ENCODE assay signal across 27 cellular contexts in the genomic region with DNA sequence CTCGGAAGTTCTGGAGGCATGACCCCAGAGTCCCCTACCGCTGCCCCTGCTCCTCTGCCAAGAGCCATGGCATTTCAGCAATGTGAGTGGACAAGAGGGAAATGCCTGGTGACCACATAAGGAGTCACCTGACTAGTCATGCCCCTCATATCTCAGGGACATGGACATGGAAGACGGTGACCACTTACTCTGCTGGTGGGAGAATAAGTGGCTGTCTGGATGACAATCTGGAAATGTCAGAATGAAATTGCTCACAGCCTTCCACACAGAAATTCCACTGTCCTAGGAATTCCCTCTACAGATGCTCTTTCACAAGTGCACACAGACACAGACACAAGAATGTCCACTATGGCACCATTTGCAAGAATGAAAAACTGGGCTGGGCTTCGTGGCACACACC. TPM values are rescaled to one million over a fixed set of nuclear protein-coding genes. Genes with fewer than 3 reads are reported as not detected.
DNase-seq lines count a peak whose midpoint lies in the region; ATAC-seq, FAIRE-seq and TF ChIP-seq lines count a peak whose summit lies in the region.
"Had no signal": no experiment of that assay in that cellular context is flagged by ENCODE, and none has a peak within 500 bp of the region (broad histone marks: within the 10 kb centered on the region; RNA-seq: fewer than 3 reads in every experiment).

No MANE protein-coding gene starts in this region.

- H2AFZ ChIP-seq in astrocyte (ENCODE audit: low read depth, low read length) (no peak overlapping the region), trophoblast cell (ENCODE audit: insufficient read depth, low read length, poor library complexity) (no peak overlapping the region)

- no peaks in the 10 kb centered on the region for H3K9me3 Mint-ChIP-seq in astrocyte (ENCODE audit: unreplicated experiment)
- no peaks in the 10 kb centered on the region for H3K9me3 Mint-ChIP-seq in CD4-positive, alpha-beta T cell
- H3K9me3 Mint-ChIP-seq: activated CD4-positive, alpha-beta T cell treated with anti-CD3 and anti-CD28 coated beads, Interleukin-2, amount 10 ng/mL, durations not matched to agents 7 days and 5 days; activated T-cell treated with anti-CD3 and anti-CD28 coated beads, Interleukin-2, amount 50 U/mL, for 4 hours; CD4-positive, alpha-beta memory T cell; natural killer cell treated with Interleukin-12 subunit alpha and Interleukin-12 subunit beta and Interleukin-15 and Interleukin-18, amount 100 ng/mL, for 72 hours; type B pancreatic cell; WTC11 had no signal

- H3K4me1 ChIP-seq in astrocyte (ENCODE audit: insufficient read depth, low read length): peaks cover 32% of the 10 kb centered on the region
- peaks cover 48 to 54% of the 10 kb centered on the region in 2 experiments for H3K4me1 ChIP-seq in trophoblast cell (ENCODE audit: control insufficient read depth in 1 of 2, insufficient read depth in 2 of 2, low read length in 2 of 2)
- H3K4me1 ChIP-seq in ovary (ENCODE audit: insufficient read depth): peaks cover 5% of the 10 kb centered on the region
- H3K4me1 ChIP-seq: pancreas had no signal

- no peak overlapping the region for H2AK5ac ChIP-seq in trophoblast cell (ENCODE audit: low read length)

- no peak overlapping the region for H4K8ac ChIP-seq in trophoblast cell (ENCODE audit: low read depth, low read length)

- no peak overlapping the region for H4K12ac ChIP-seq in trophoblast cell (ENCODE audit: low read depth, low read length)

- POLR2A ChIA-PET in CD4-positive, alpha-beta T cell (lab: Charles Lee): no interaction called here

- peak; percentile 66 for DNase-seq in EH (ENCODE audit: low read depth)
- peak; percentile 13 for DNase-seq in LHCN-M2 (ENCODE audit: low read depth)
- no peak for DNase-seq in astrocyte (ENCODE audit: low read depth)
- DNase-seq in trophoblast cell: peak; percentile 92 to 98
- no peak for DNase-seq in CD4-positive, alpha-beta T cell
- DNase-seq in ovary: no peak
- DNase-seq: activated CD4-positive, alpha-beta T cell treated with anti-CD3 and anti-CD28 coated beads, Interleukin-2, amount 10 ng/mL, durations not matched to agents 7 days and 5 days; activated naive CD4-positive, alpha-beta T cell treated with Interleukin-2 at 50 U/mL for 16 hours; activated T-cell treated with anti-CD3 and anti-CD28 coated beads, Interleukin-2, amount 50 U/mL, for 4 hours; CD4-positive, alpha-beta memory T cell; MG63; NCI-H1417; NCI-H2081; NCI-H345; NCI-H82; stimulated activated CD4-positive, alpha-beta T cell treated with anti-CD3 and anti-CD28 coated beads, Interleukin-12 subunit alpha, Interleukin-12 subunit beta, amount 100 ng/mL, for 4 hours; stimulated activated CD4-positive, alpha-beta T cell treated with anti-CD3 and anti-CD28 coated beads, Interleukin-4, amount 100 ng/mL, for 1 hour; T1000 had no signal

- H3K27me3 ChIP-seq in astrocyte (ENCODE audit: insufficient read depth, low read length) (no peaks in the 10 kb centered on the region), trophoblast cell (ENCODE audit: insufficient read depth, low read length) (no peaks in the 10 kb centered on the region), ovary (no peaks in the 10 kb centered on the region)
- no peaks in the 10 kb centered on the region for H3K27me3 ChIP-seq in CD4-positive, alpha-beta T cell (ENCODE audit: control insufficient read depth, insufficient read depth, low read length)
- H3K27me3 ChIP-seq: MG63, pancreas, right atrium auricular region had no signal

- H3K14ac ChIP-seq in trophoblast cell (ENCODE audit: low read length): no peak overlapping the region

- H3K36me3 ChIP-seq in astrocyte (ENCODE audit: insufficient read depth, low read length): no peaks in the 10 kb centered on the region
- H3K36me3 ChIP-seq in trophoblast cell (ENCODE audit: control insufficient read depth in 1 of 2, insufficient read depth in 2 of 2, low read length in 2 of 2): no peaks in the 10 kb centered on the region
- H3K36me3 ChIP-seq in ovary: no peaks in the 10 kb centered on the region
- H3K36me3 ChIP-seq: MG63, pancreas, right atrium auricular region had no signal

- H3K4ac ChIP-seq in trophoblast cell (ENCODE audit: low read depth, low read length): no peak overlapping the region

- H3K23ac ChIP-seq in trophoblast cell (ENCODE audit: low read length): no peak overlapping the region

- H3K36me3 Mint-ChIP-seq in astrocyte (ENCODE audit: low read depth, unreplicated experiment): no peaks in the 10 kb centered on the region
- no peaks in the 10 kb centered on the region for H3K36me3 Mint-ChIP-seq in CD4-positive, alpha-beta T cell (ENCODE audit: low read depth)
- H3K36me3 Mint-ChIP-seq: CD4-positive, alpha-beta memory T cell; natural killer cell treated with Interleukin-12 subunit alpha and Interleukin-12 subunit beta and Interleukin-15 and Interleukin-18, amount 100 ng/mL, for 72 hours; type B pancreatic cell; WTC11 had no signal

- no peak overlapping the region for H3K4me3 Mint-ChIP-seq in astrocyte (ENCODE audit: unreplicated experiment)
- no peak overlapping the region for H3K4me3 Mint-ChIP-seq in CD4-positive, alpha-beta T cell
- H3K4me3 Mint-ChIP-seq: activated CD4-positive, alpha-beta T cell treated with anti-CD3 and anti-CD28 coated beads, Interleukin-2, amount 10 ng/mL, durations not matched to agents 7 days and 5 days; activated T-cell treated with anti-CD3 and anti-CD28 coated beads, Interleukin-2, amount 50 U/mL, for 4 hours; CD4-positive, alpha-beta memory T cell; natural killer cell treated with Interleukin-12 subunit alpha and Interleukin-12 subunit beta and Interleukin-15 and Interleukin-18, amount 100 ng/mL, for 72 hours; type B pancreatic cell; WTC11 had no signal

- H3K4me3 ChIP-seq in astrocyte (ENCODE audit: insufficient read depth, low read depth, low read length) (no peak overlapping the region), trophoblast cell (ENCODE audit: low read depth, low read length) (no peak overlapping the region), ovary (no peak overlapping the region)
- H3K4me3 ChIP-seq: MG63, pancreas, right atrium auricular region had no signal

- H3K79me2 ChIP-seq in astrocyte (ENCODE audit: insufficient read depth, low read length) (no peaks in the 10 kb centered on the region), trophoblast cell (ENCODE audit: control insufficient read depth, insufficient read depth, low read length, poor library complexity) (peaks cover 7% of the 10 kb centered on the region)

- FAIRE-seq in astrocyte (lab: Jason Lieb, UNC): no peak
- FAIRE-seq: GM12892, keratinocyte, pancreas had no signal

- no peak overlapping the region for H3K9ac ChIP-seq in astrocyte (ENCODE audit: low read length)
- no peak overlapping the region for H3K9ac ChIP-seq in trophoblast cell (ENCODE audit: low read length)

- no peaks in the 10 kb centered on the region for H3K27me3 Mint-ChIP-seq in astrocyte (ENCODE audit: low read depth, unreplicated experiment)
- no peaks in the 10 kb centered on the region for H3K27me3 Mint-ChIP-seq in CD4-positive, alpha-beta T cell
- H3K27me3 Mint-ChIP-seq: activated CD4-positive, alpha-beta T cell treated with anti-CD3 and anti-CD28 coated beads, Interleukin-2, amount 10 ng/mL, durations not matched to agents 7 days and 5 days; CD4-positive, alpha-beta memory T cell; natural killer cell treated with Interleukin-12 subunit alpha and Interleukin-12 subunit beta and Interleukin-15 and Interleukin-18, amount 100 ng/mL, for 72 hours; type B pancreatic cell had no signal

- H3K27ac ChIP-seq in astrocyte (ENCODE audit: low read depth, low read length) (no peak overlapping the region), trophoblast cell (ENCODE audit: low read depth, low read length) (peak overlapping the region; percentile 70), ovary (no peak overlapping the region)
- H3K27ac ChIP-seq in CD4-positive, alpha-beta T cell (ENCODE audit: low read depth, low read length): no peak overlapping the region
- H3K27ac ChIP-seq: pancreas had no signal

- ATAC-seq in GM19328 (IDR thresholded peaks at IDR 0.05; ENCODE audit: unreplicated experiment): no peak
- no peak for ATAC-seq in CD4-positive, alpha-beta T cell (ENCODE audit: poor library complexity)
- ATAC-seq: activated T-cell treated with anti-CD3 and anti-CD28 coated beads, Interleukin-2, amount 50 U/mL, for 4 hours; natural killer cell treated with Interleukin-12 subunit alpha and Interleukin-12 subunit beta and Interleukin-15 and Interleukin-18, amount 100 ng/mL, for 72 hours; pancreas; WTC11 had no signal

- no peak overlapping the region for H2BK120ac ChIP-seq in trophoblast cell (ENCODE audit: insufficient read depth, low read length, poor library complexity)

- peaks cover 48% of the 10 kb centered on the region for H3K79me1 ChIP-seq in trophoblast cell (ENCODE audit: low read length)

- CTCF ChIA-PET in CD4-positive, alpha-beta T cell (lab: Charles Lee): no interaction called here

- H4K20me1 ChIP-seq in astrocyte (ENCODE audit: insufficient read depth, low read length): no peaks in the 10 kb centered on the region

- H3K9me3 ChIP-seq in astrocyte (ENCODE audit: insufficient read depth, low read depth, low read length) (no peaks in the 10 kb centered on the region), trophoblast cell (ENCODE audit: insufficient read depth, low read depth, low read length) (no peaks in the 10 kb centered on the region), ovary (no peaks in the 10 kb centered on the region)
- no peaks in the 10 kb centered on the region for H3K9me3 ChIP-seq in CD4-positive, alpha-beta T cell (ENCODE audit: control insufficient read depth, low read length)
- H3K9me3 ChIP-seq: MG63, pancreas, right atrium auricular region had no signal

- no peak for TF ChIP-seq EP300 in ovary (IDR thresholded peaks at IDR 0.05)

- TF ChIP-seq CTCF in astrocyte (IDR thresholded peaks at IDR 0.05; ENCODE audit: insufficient read depth, low read depth, low read length) (no peak), ovary (IDR thresholded peaks at IDR 0.05) (no peak)
- no peak for TF ChIP-seq CTCF in CD4-positive, alpha-beta T cell (IDR thresholded peaks at IDR 0.05)

- H2BK5ac ChIP-seq in trophoblast cell (ENCODE audit: low read depth, low read length, poor library complexity): peak overlapping the region; percentile 18

- H4K91ac ChIP-seq in trophoblast cell (ENCODE audit: low read depth, low read length): peak overlapping the region; percentile 8

- WGBS in trophoblast cell (ENCODE audit: extremely low coverage, insufficient coverage, insufficient read length): no CpG with 5 or more reads among the region's 4 CpGs
- 89 to 94% (median 93%) methylated on average over 4 of the region's 4 CpGs for WGBS in ovary, 3 donors

- peaks cover 23% of the 10 kb centered on the region for H3K4me1 Mint-ChIP-seq in astrocyte (ENCODE audit: low read depth, unreplicated experiment)
- no peaks in the 10 kb centered on the region for H3K4me1 Mint-ChIP-seq in CD4-positive, alpha-beta T cell (ENCODE audit: low read depth)
- H3K4me1 Mint-ChIP-seq: activated CD4-positive, alpha-beta T cell treated with anti-CD3 and anti-CD28 coated beads, Interleukin-2, amount 10 ng/mL, durations not matched to agents 7 days and 5 days; CD4-positive, alpha-beta memory T cell had no signal

- peak overlapping the region; percentile 12 for H2BK12ac ChIP-seq in trophoblast cell (ENCODE audit: low read length)

- TF ChIP-seq POLR2A in ovary (IDR thresholded peaks at IDR 0.05): no peak

- H3K27ac Mint-ChIP-seq in astrocyte (ENCODE audit: unreplicated experiment): no peak overlapping the region
- no peak overlapping the region for H3K27ac Mint-ChIP-seq in CD4-positive, alpha-beta T cell
- H3K27ac Mint-ChIP-seq: activated CD4-positive, alpha-beta T cell treated with anti-CD3 and anti-CD28 coated beads, Interleukin-2, amount 10 ng/mL, durations not matched to agents 7 days and 5 days; CD4-positive, alpha-beta memory T cell; natural killer cell treated with Interleukin-12 subunit alpha and Interleukin-12 subunit beta and Interleukin-15 and Interleukin-18, amount 100 ng/mL, for 72 hours; type B pancreatic cell; WTC11 had no signal

- intact Hi-C loops in CD4-positive, alpha-beta T cell (cut with DNase I, micrococcal nuclease): no loop called here
- intact Hi-C loops in ovary (cut with DNase I): no loop called here

- no peak overlapping the region for H3K18ac ChIP-seq in trophoblast cell (ENCODE audit: low read length)

- peak overlapping the region; percentile 31 for H3K4me2 ChIP-seq in astrocyte (ENCODE audit: low read length)
- no peak overlapping the region for H3K4me2 ChIP-seq in trophoblast cell (ENCODE audit: low read length)

RNA-seq across cellular contexts. Expression of gene PLEKHG5, which starts 24.3 kb away (rescaled TPM):
- total RNA-seq in LHCN-M2 (2014; rRNA removed) (1.8 and 2.2 TPM in 2 replicates), astrocyte (23.0 and 25.1 TPM in 2 replicates), ovary (10 to 100 TPM in 3 of 7 donors, 1 to 10 TPM in 4; 6.2 to 13.1 (median 9.4) TPM)
- 2.4 TPM for polyA plus RNA-seq in LHCN-M2 (2012)
- 31.1 and 31.3 TPM in 2 replicates for polyA plus RNA-seq in trophoblast cell (2013)
- total RNA-seq in CD4-positive, alpha-beta T cell: 1 to 10 TPM; 5.0 to 6.1 TPM
- polyA plus RNA-seq in ovary: 10 to 100 TPM in 1 of 2 donors, 1 to 10 TPM in 1; 2.0 to 10.2 TPM

RNA-seq across cellular contexts. Expression of gene NOL9, which starts 38.5 kb away (rescaled TPM):
- total RNA-seq in LHCN-M2 (2014; rRNA removed) (21.7 and 26.9 TPM in 2 replicates), astrocyte (24.0 and 26.8 TPM in 2 replicates), ovary (10 to 100 TPM; 12.6 to 38.9 (median 30.0) TPM)
- polyA plus RNA-seq in LHCN-M2 (2012): 6.7 TPM
- 12.2 and 12.5 TPM in 2 replicates for polyA plus RNA-seq in trophoblast cell (2013)
- 10 to 100 TPM; 52.3 to 54.1 TPM for total RNA-seq in CD4-positive, alpha-beta T cell
- polyA plus RNA-seq in ovary: 10 to 100 TPM in 1 of 2 donors, 1 to 10 TPM in 1; 7.2 to 15.5 TPM

RNA-seq across cellular contexts. Expression of gene TAS1R1, which starts 39.3 kb away (rescaled TPM):
- total RNA-seq in LHCN-M2 (2014; rRNA removed) (1.2 and 2.5 TPM in 2 replicates), astrocyte (not detected in 2 replicates), ovary (under 1 TPM in 5 of 7 donors, not detected in 2; 0.20 to 0.42 (median 0.33) TPM)
- 1.1 TPM for polyA plus RNA-seq in LHCN-M2 (2012)
- not detected in 2 replicates for polyA plus RNA-seq in trophoblast cell (2013)
- total RNA-seq in CD4-positive, alpha-beta T cell: not detected
- under 1 TPM in 1 of 2 donors, not detected in 1; 0.74 TPM for polyA plus RNA-seq in ovary
- total RNA-seq: activated CD4-positive, alpha-beta T cell treated with anti-CD3 and anti-CD28 coated beads, Interleukin-2, amount 10 ng/mL, durations not matched to agents 7 days and 5 days; activated T-cell treated with anti-CD3 and anti-CD28 coated beads, Interleukin-2, amount 50 U/mL, for 4 hours; CD4-positive, alpha-beta memory T cell; H4; natural killer cell treated with Interleukin-12 subunit alpha and Interleukin-12 subunit beta and Interleukin-15 and Interleukin-18, amount 100 ng/mL, for 72 hours; pancreas; right atrium auricular region had no signal
- polyA plus RNA-seq: CD4-positive, alpha-beta memory T cell; keratinocyte; pancreas had no signal

RNA-seq across cellular contexts. Expression of gene TNFRSF25, which starts 49.8 kb away (rescaled TPM):
- total RNA-seq in LHCN-M2 (2014; rRNA removed) (0.58 and 0.98 TPM in 2 replicates), astrocyte (16.5 and 18.8 TPM in 2 replicates), ovary (10 to 100 TPM in 2 of 7 donors, 1 to 10 TPM in 5; 4.9 to 13.1 (median 7.7) TPM)
- polyA plus RNA-seq in LHCN-M2 (2012): 0.90 TPM
- polyA plus RNA-seq in trophoblast cell (2013): 22.6 and 23.0 TPM in 2 replicates
- 100 to 1,000 TPM; 220 to 225 TPM for total RNA-seq in CD4-positive, alpha-beta T cell
- polyA plus RNA-seq in ovary: 1 to 10 TPM; 1.7 to 9.4 TPM

Comparison
In these comparisons a context has a peak if more than half of its experiments do, and no peak if none do; other contexts are left out.
1. DNase-seq: peak in EH (single experiment), LHCN-M2 (single experiment) and trophoblast cell (2 of 2); none in astrocyte (single experiment), CD4-positive, alpha-beta T cell (0 of 10) and ovary (0 of 5).